17 cellular contexts compared by ENCODE assay signal in the genomic region with DNA sequence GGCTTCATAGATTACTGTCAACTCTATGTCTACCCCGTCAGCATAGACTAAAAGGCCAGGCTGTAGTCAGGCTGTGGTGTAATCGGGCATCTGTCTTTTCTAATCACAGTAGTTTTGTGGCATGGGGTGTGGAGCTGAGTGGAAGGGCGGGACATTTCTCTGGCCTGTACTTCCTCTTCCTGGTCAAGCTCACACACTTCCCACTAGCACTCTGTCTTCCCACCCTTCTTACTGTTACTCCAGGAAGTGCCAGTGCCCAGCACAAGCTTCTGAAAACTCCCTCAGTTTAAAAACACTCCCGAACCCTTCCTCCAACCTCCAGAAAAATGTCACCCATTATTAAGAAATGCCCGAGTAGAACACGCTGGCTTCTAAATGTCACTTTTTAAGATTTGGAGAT.
"Had no signal": no experiment of that assay in that cellular context is flagged by ENCODE, and none has a peak within 500 bp of the region (broad histone marks: within the 10 kb centered on the region; RNA-seq: fewer than 3 reads in every experiment).

No MANE protein-coding gene starts in this region.

- H3K36me3 Mint-ChIP-seq: activated naive CD4-positive, alpha-beta T cell treated with anti-CD3 and anti-CD28 coated beads, Interleukin-2, amount 50 U/mL, for 24 hours; T-cell had no signal

- H3K4me3 ChIP-seq: lower lobe of right lung, smooth muscle cell, thyroid gland had no signal

- H3K9me3 Mint-ChIP-seq: activated naive CD4-positive, alpha-beta T cell treated with anti-CD3 and anti-CD28 coated beads, Interleukin-2, amount 50 U/mL, for 24 hours; activated T-cell treated with anti-CD3 and anti-CD28 coated beads, Interleukin-2, amount 50 U/mL, for 24 hours; T-cell had no signal

- H3K4me1 ChIP-seq: lower lobe of right lung, thyroid gland had no signal

- H3K27me3 Mint-ChIP-seq: activated naive CD4-positive, alpha-beta T cell treated with anti-CD3 and anti-CD28 coated beads, Interleukin-2, amount 50 U/mL, for 24 hours; naive B cell had no signal

- H3K27ac Mint-ChIP-seq: activated naive CD4-positive, alpha-beta T cell treated with anti-CD3 and anti-CD28 coated beads, Interleukin-2, amount 50 U/mL, for 24 hours; activated T-cell treated with anti-CD3 and anti-CD28 coated beads, Interleukin-2, amount 50 U/mL, for 24 hours; naive B cell; T-cell had no signal

- H3K27me3 ChIP-seq: thyroid gland had no signal

- H3K4me2 ChIP-seq: smooth muscle cell had no signal

- H3K4me1 Mint-ChIP-seq: activated naive CD4-positive, alpha-beta T cell treated with anti-CD3 and anti-CD28 coated beads, Interleukin-2, amount 50 U/mL, for 24 hours; naive B cell; T-cell had no signal

- H3K4me3 Mint-ChIP-seq: activated naive CD4-positive, alpha-beta T cell treated with anti-CD3 and anti-CD28 coated beads, Interleukin-2, amount 50 U/mL, for 24 hours; activated T-cell treated with anti-CD3 and anti-CD28 coated beads, Interleukin-2, amount 50 U/mL, for 24 hours; naive B cell; T-cell had no signal

- DNase-seq: activated CD4-positive, alpha-beta T cell treated with anti-CD3 and anti-CD28 coated beads, Interleukin-2, amount 50 U/mL, for 4 hours; activated effector memory CD4-positive, alpha-beta T cell treated with Interleukin-2 at 50 U/mL for 16 hours; activated T-cell treated with anti-CD3 and anti-CD28 coated beads, Interleukin-2, amount 50 U/mL, for 24 hours; central memory CD4-positive, alpha-beta T cell; effector memory CD4-positive, alpha-beta T cell; erythroblast; foreskin fibroblast; glutamatergic neuron; lower lobe of right lung; midbrain; naive B cell; right cardiac atrium; T-cell; T1000; thyroid gland had no signal

- H3K36me3 ChIP-seq: lower lobe of right lung, thyroid gland had no signal

- H3K9me3 ChIP-seq: lower lobe of right lung, thyroid gland had no signal

- H3K27ac ChIP-seq: lower lobe of right lung, thyroid gland had no signal

- ATAC-seq: lower lobe of right lung, right cardiac atrium, T-cell had no signal
